In genomic region chr16:7440886-7441400, GRCh38 we compare ENCODE assay signal across 20 cellular contexts.
"Had no signal": no experiment of that assay in that cellular context is flagged by ENCODE, and none has a peak within 500 bp of the region (broad histone marks: within the 10 kb centered on the region; RNA-seq: fewer than 3 reads in every experiment).

No MANE protein-coding gene starts in this region.

- H3K4me1 Mint-ChIP-seq: activated CD4-positive, alpha-beta memory T cell treated with anti-CD3 and anti-CD28 coated beads, Interleukin-2, amount 10 ng/mL, durations not matched to agents 7 days and 5 days; activated CD4-positive, alpha-beta T cell treated with anti-CD3 and anti-CD28 coated beads, Interleukin-2, amount 10 ng/mL, durations not matched to agents 7 days and 5 days; activated naive CD4-positive, alpha-beta T cell treated with anti-CD3 and anti-CD28 coated beads, Interleukin-2, amount 10 ng/mL, durations not matched to agents 7 days and 5 days; activated naive CD8-positive, alpha-beta T cell treated with anti-CD3 and anti-CD28 coated beads for 36 hours; activated T-helper 17 cell treated with anti-CD3 and anti-CD28 coated beads, Interleukin-2, amount 50 U/mL, for 72 hours; central memory CD8-positive, alpha-beta T cell; WTC11 had no signal

- H3K36me3 Mint-ChIP-seq: activated naive CD4-positive, alpha-beta T cell treated with anti-CD3 and anti-CD28 coated beads, Interleukin-2, amount 10 ng/mL, durations not matched to agents 7 days and 5 days; activated naive CD8-positive, alpha-beta T cell treated with anti-CD3 and anti-CD28 coated beads for 36 hours had no signal

- DNase-seq: activated CD4-positive, alpha-beta memory T cell treated with anti-CD3 and anti-CD28 coated beads, Interleukin-2, amount 10 ng/mL, durations not matched to agents 7 days and 5 days; activated CD4-positive, alpha-beta T cell treated with anti-CD3 and anti-CD28 coated beads, Interleukin-2, amount 10 ng/mL, durations not matched to agents 7 days and 5 days; activated CD4-positive, CD25-positive, alpha-beta regulatory T cell treated with anti-CD3 and anti-CD28 coated beads, Interleukin-2, amount 50 U/mL, for 72 hours; activated gamma-delta T cell; activated naive CD4-positive, alpha-beta T cell treated with anti-CD3 and anti-CD28 coated beads, Interleukin-2, amount 10 ng/mL, durations not matched to agents 7 days and 5 days; activated naive CD8-positive, alpha-beta T cell treated with anti-CD3 and anti-CD28 coated beads for 36 hours; activated T-cell treated with anti-CD3 and anti-CD28 coated beads for 4 hours; activated T-cell treated with anti-CD3 and anti-CD28 coated beads, Interleukin-2, amount 50 U/mL, for 48 hours; MM.1S; NCI-H1105; NCI-H1436 treated with DMSO at 0.1 percent for 48 hours; NCI-H2081; NCI-H446; NCI-H524; PC-3; SHP77 treated with DMSO at 0.1 percent for 48 hours had no signal

- H3K27me3 Mint-ChIP-seq: activated CD4-positive, alpha-beta memory T cell treated with anti-CD3 and anti-CD28 coated beads, Interleukin-2, amount 10 ng/mL, durations not matched to agents 7 days and 5 days; activated CD4-positive, alpha-beta T cell treated with anti-CD3 and anti-CD28 coated beads, Interleukin-2, amount 10 ng/mL, durations not matched to agents 7 days and 5 days; activated naive CD4-positive, alpha-beta T cell treated with anti-CD3 and anti-CD28 coated beads, Interleukin-2, amount 10 ng/mL, durations not matched to agents 7 days and 5 days; activated naive CD8-positive, alpha-beta T cell treated with anti-CD3 and anti-CD28 coated beads for 36 hours; activated T-helper 17 cell treated with anti-CD3 and anti-CD28 coated beads, Interleukin-2, amount 50 U/mL, for 72 hours; central memory CD8-positive, alpha-beta T cell had no signal

- H3K4me3 Mint-ChIP-seq: activated CD4-positive, alpha-beta memory T cell treated with anti-CD3 and anti-CD28 coated beads, Interleukin-2, amount 10 ng/mL, durations not matched to agents 7 days and 5 days; activated CD4-positive, alpha-beta T cell treated with anti-CD3 and anti-CD28 coated beads, Interleukin-2, amount 10 ng/mL, durations not matched to agents 7 days and 5 days; activated naive CD4-positive, alpha-beta T cell treated with anti-CD3 and anti-CD28 coated beads, Interleukin-2, amount 10 ng/mL, durations not matched to agents 7 days and 5 days; activated naive CD8-positive, alpha-beta T cell treated with anti-CD3 and anti-CD28 coated beads for 36 hours; activated T-helper 17 cell treated with anti-CD3 and anti-CD28 coated beads, Interleukin-2, amount 50 U/mL, for 72 hours; central memory CD8-positive, alpha-beta T cell; T-helper 1 cell treated with Interleukin-12 subunit alpha and Interleukin-12 subunit beta and Interleukin-4 antibody, amounts not matched to agents 30 μg/mL and 1 μg/mL, for 36 hours; WTC11 had no signal

- H3K27ac Mint-ChIP-seq: activated CD4-positive, alpha-beta memory T cell treated with anti-CD3 and anti-CD28 coated beads, Interleukin-2, amount 10 ng/mL, durations not matched to agents 7 days and 5 days; activated CD4-positive, alpha-beta T cell treated with anti-CD3 and anti-CD28 coated beads, Interleukin-2, amount 10 ng/mL, durations not matched to agents 7 days and 5 days; activated naive CD4-positive, alpha-beta T cell treated with anti-CD3 and anti-CD28 coated beads, Interleukin-2, amount 10 ng/mL, durations not matched to agents 7 days and 5 days; activated naive CD8-positive, alpha-beta T cell treated with anti-CD3 and anti-CD28 coated beads for 36 hours; activated T-helper 17 cell treated with anti-CD3 and anti-CD28 coated beads, Interleukin-2, amount 50 U/mL, for 72 hours; T-helper 1 cell treated with Interleukin-12 subunit alpha and Interleukin-12 subunit beta and Interleukin-4 antibody, amounts not matched to agents 30 μg/mL and 1 μg/mL, for 36 hours; WTC11 had no signal

- ATAC-seq: activated T-helper 17 cell treated with anti-CD3 and anti-CD28 coated beads, Interleukin-2, amount 50 U/mL, for 72 hours; PC-3; WTC11 had no signal
